Comparison of ENCODE assay signal across 1 cellular context in the genomic region with DNA sequence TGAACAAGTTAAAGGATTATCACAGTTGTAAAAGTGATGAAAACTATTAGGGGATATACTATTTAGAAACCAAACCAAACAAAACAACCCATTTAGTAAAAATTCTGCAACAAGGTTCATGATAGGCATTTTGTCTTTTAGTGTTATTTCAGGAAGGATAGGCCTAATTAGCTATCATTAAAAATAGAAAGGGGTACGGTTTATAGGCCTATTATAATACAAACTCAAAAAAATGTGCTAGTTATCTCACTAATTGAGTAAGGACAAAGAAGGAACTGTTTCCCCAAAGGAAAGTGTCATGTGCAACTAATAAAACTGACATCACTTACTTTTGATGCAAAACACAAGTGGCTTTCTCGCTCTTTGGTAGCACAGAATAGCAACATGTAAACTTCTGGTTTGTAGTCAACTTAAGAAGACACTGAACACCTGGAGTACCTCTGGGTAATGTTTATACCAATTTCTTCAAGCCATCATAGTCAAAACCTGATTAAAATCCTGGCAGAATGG.
TF ChIP-seq lines count a peak whose summit lies in the region.

No MANE protein-coding gene starts in this region.

TF ChIP-seq in endothelial cell of umbilical vein, 7 proteins besides CTCF, POLR2A, EP300 and RAD21:
- TF ChIP-seq, protein P1, sequence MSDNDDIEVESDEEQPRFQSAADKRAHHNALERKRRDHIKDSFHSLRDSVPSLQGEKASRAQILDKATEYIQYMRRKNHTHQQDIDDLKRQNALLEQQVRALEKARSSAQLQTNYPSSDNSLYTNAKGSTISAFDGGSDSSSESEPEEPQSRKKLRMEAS (IDR thresholded peaks at IDR 0.05; ENCODE audit: insufficient read depth, insufficient read length), result no peak
- TF ChIP-seq MYC (IDR thresholded peaks at IDR 0.05; ENCODE audit: low read depth, low read length) (no peak), POLR2AphosphoS5 (IDR thresholded peaks at IDR 0.05; ENCODE audit: insufficient read depth, low read depth, low read length) (no peak), JUN (IDR thresholded peaks at IDR 0.05; ENCODE audit: borderline replicate concordance, insufficient read depth, insufficient read length, low read depth) (no peak), EZH2 (IDR thresholded peaks at IDR 0.05; ENCODE audit: borderline replicate concordance, low read depth, low read length, severe bottlenecking) (no peak), FOS (IDR thresholded peaks at IDR 0.05; ENCODE audit: borderline replicate concordance, insufficient read depth, low read length) (no peak), GATA2 (IDR thresholded peaks at IDR 0.05; ENCODE audit: insufficient read depth, insufficient read length, low read depth, low read length) (no peak)
